ENCODE assay signal across 20 cellular contexts in genomic region chr4:142278171-142278570, GRCh38.
"Had no signal": no experiment of that assay in that cellular context is flagged by ENCODE, and none has a peak within 500 bp of the region (broad histone marks: within the 10 kb centered on the region; RNA-seq: fewer than 3 reads in every experiment).

No MANE protein-coding gene starts in this region.

- H3K36me3 ChIP-seq: left lung, sigmoid colon, spleen, thoracic aorta, upper lobe of right lung had no signal

- H3K27ac ChIP-seq: left lung, sigmoid colon, spleen, thoracic aorta, upper lobe of right lung had no signal

- H3K4me3 ChIP-seq: left lung, sigmoid colon, spleen, thoracic aorta, upper lobe of right lung had no signal

- H3K9me3 ChIP-seq: left lung, sigmoid colon, spleen, thoracic aorta, upper lobe of right lung had no signal

- H3K4me1 ChIP-seq: left lung, sigmoid colon, upper lobe of right lung had no signal

- H3K27me3 ChIP-seq: left lung, sigmoid colon, spleen, upper lobe of right lung had no signal

- FAIRE-seq: bronchial epithelial cell had no signal

- DNase-seq: activated CD4-positive, alpha-beta T cell treated with anti-CD3 and anti-CD28 coated beads, Interleukin-2, amount 10 ng/mL, durations not matched to agents 24 days and 14 days; activated CD4-positive, CD25-positive, alpha-beta regulatory T cell; activated CD8-positive, alpha-beta T cell treated with anti-CD3 and anti-CD28 coated beads, Interleukin-2, amount 10 ng/mL, durations not matched to agents 7 days and 5 days; activated gamma-delta T cell; activated naive CD8-positive, alpha-beta T cell treated with anti-CD3 and anti-CD28 coated beads, Interleukin-2, amount 10 ng/mL, durations not matched to agents 7 days and 5 days; cerebellar nuclear complex; effector memory CD8-positive, alpha-beta T cell; kidney; left lung; midbrain; nephron progenitor cell; nucleus accumbens; sigmoid colon; spleen; stimulated activated CD4-positive, alpha-beta T cell treated with anti-CD3 and anti-CD28 coated beads, Interleukin-4, amount 100 ng/mL, for 4 hours; T1000; upper lobe of right lung had no signal

- ATAC-seq: activated CD8-positive, alpha-beta T cell treated with anti-CD3 and anti-CD28 coated beads, Interleukin-2, amount 10 ng/mL, durations not matched to agents 7 days and 5 days; effector memory CD8-positive, alpha-beta T cell; left lung; stimulated activated memory B cell treated with anti-CD40 and anti-IgM and Interleukin-4, amounts not matched to agents 10 μg/mL and 1 μg/mL and 100 μg/mL, for 72 hours; upper lobe of right lung had no signal
